29 cellular contexts compared by ENCODE assay signal in genomic region chr16:86934581-86935322, GRCh38.
A peak's percentile ranks its signal among the peaks of the same experiment; 100 is the strongest.
DNase-seq lines count a peak whose midpoint lies in the region; ATAC-seq and TF ChIP-seq lines count a peak whose summit lies in the region.
"Had no signal": no experiment of that assay in that cellular context is flagged by ENCODE, and none has a peak within 500 bp of the region (broad histone marks: within the 10 kb centered on the region; RNA-seq: fewer than 3 reads in every experiment).

No MANE protein-coding gene starts in this region.

- no peak overlapping the region for H3K4me3 ChIP-seq in cardiac muscle cell
- no peak overlapping the region for H3K4me3 ChIP-seq in left ventricle myocardium inferior
- no peak overlapping the region for H3K4me3 ChIP-seq in fibroblast of pulmonary artery (replicated peaks; ENCODE audit: low read depth, low read length)
- no peak overlapping the region for H3K4me3 ChIP-seq in body of pancreas
- H3K4me3 ChIP-seq: ascending aorta, spleen, suprapubic skin had no signal

- peak in 1 of 2 donors; percentile 40 for DNase-seq in cardiac muscle cell (ENCODE audit: low read depth in 1 of 2, low spot score in 1 of 2)
- DNase-seq in left ventricle myocardium inferior, result no peak
- peak; percentile 10 for DNase-seq in fibroblast of pulmonary artery (ENCODE audit: low read depth)
- no peak for DNase-seq in DMS114 treated with DMSO at 0.1 percent for 48 hours (lab: John Stamatoyannopoulos, UW; ENCODE audit: unreplicated experiment)
- DNase-seq in occipital lobe (lab: John Stamatoyannopoulos, UW), result no peak
- DNase-seq in body of pancreas, result no peak
- no peak for DNase-seq in globus pallidus (ENCODE audit: low spot score)
- DNase-seq: 8988T; activated CD4-positive, alpha-beta T cell treated with anti-CD3 and anti-CD28 coated beads for 1 hour; activated CD8-positive, alpha-beta T cell treated with anti-CD3 and anti-CD28 coated beads, Interleukin-2, amount 10 ng/mL, durations not matched to agents 7 days and 5 days; activated effector memory CD4-positive, alpha-beta T cell treated with Interleukin-2 at 50 U/mL for 16 hours; activated naive CD8-positive, alpha-beta T cell treated with anti-CD3 and anti-CD28 coated beads for 36 hours; AML-193; CD8-positive, alpha-beta memory T cell; DMS 273 treated with DMSO at 0.1 percent for 48 hours; Kasumi-1; kidney glomerular epithelial cell; NCI-H146; retina; RPMI8226; spleen; stimulated activated CD4-positive, alpha-beta T cell treated with anti-CD3 and anti-CD28 coated beads, Interleukin-4, amount 100 ng/mL, for 24 hours; stimulated activated naive CD4-positive, alpha-beta T cell had no signal

- H3K36me3 Mint-ChIP-seq in nephron (ENCODE audit: low read depth), result peaks cover 6% of the 10 kb centered on the region
- H3K36me3 Mint-ChIP-seq: activated naive CD8-positive, alpha-beta T cell treated with anti-CD3 and anti-CD28 coated beads for 36 hours; CD8-positive, alpha-beta memory T cell had no signal

- H3K36me3 ChIP-seq in cardiac muscle cell (no peaks in the 10 kb centered on the region), left ventricle myocardium inferior (no peaks in the 10 kb centered on the region), body of pancreas (replicated peaks in 1 of 2; ENCODE audit: insufficient read depth in 1 of 2, low read depth in 2 of 2) (no peaks in the 10 kb centered on the region)
- H3K36me3 ChIP-seq: ascending aorta, spleen, suprapubic skin had no signal

- no peak for TF ChIP-seq POLR2A in body of pancreas (IDR thresholded peaks at IDR 0.05)

- 37 to 47% methylated on average over 22 to 26 of the region's 26 CpGs for WGBS in body of pancreas, 2 donors

- H3K9me3 ChIP-seq in cardiac muscle cell (ENCODE audit: low read depth) (no peaks in the 10 kb centered on the region), left ventricle myocardium inferior (replicated peaks) (peaks cover 12% of the 10 kb centered on the region), body of pancreas (peaks cover 0 to 3% (median 0%) of the 10 kb centered on the region in 3 donors)
- H3K9me3 ChIP-seq: ascending aorta had no signal

- TF ChIP-seq CTCF in cardiac muscle cell (IDR thresholded peaks at IDR 0.05; ENCODE audit: low read depth, low read length) (no peak), left ventricle myocardium inferior (IDR thresholded peaks at IDR 0.05; ENCODE audit: borderline replicate concordance) (no peak), fibroblast of pulmonary artery (IDR thresholded peaks at IDR 0.05; ENCODE audit: low read length, missing control alignments) (no peak), nephron (IDR thresholded peaks at IDR 0.05; ENCODE audit: unreplicated experiment in 3 of 3) (no peak), body of pancreas (IDR thresholded peaks at IDR 0.05) (no peak)

- H3K4me1 Mint-ChIP-seq in nephron, result peaks cover 24% of the 10 kb centered on the region
- H3K4me1 Mint-ChIP-seq: activated naive CD8-positive, alpha-beta T cell treated with anti-CD3 and anti-CD28 coated beads for 36 hours; central memory CD8-positive, alpha-beta T cell had no signal

- peaks cover 24% of the 10 kb centered on the region for H3K27me3 Mint-ChIP-seq in nephron (ENCODE audit: low read depth)

- intact Hi-C loops in left ventricle myocardium inferior (cut with micrococcal nuclease) (no loop called here), body of pancreas (cut with DNase I) (no loop called here)

- peak overlapping the region; percentile 57 for H3K27ac ChIP-seq in cardiac muscle cell
- H3K27ac ChIP-seq in left ventricle myocardium inferior (replicated peaks), result no peak overlapping the region
- H3K27ac ChIP-seq in body of pancreas, result no peak overlapping the region
- H3K27ac ChIP-seq: ascending aorta, spleen, suprapubic skin had no signal

- no peaks in the 10 kb centered on the region for H3K27me3 ChIP-seq in cardiac muscle cell
- H3K27me3 ChIP-seq in left ventricle myocardium inferior (ENCODE audit: low read depth), result peaks cover 27% of the 10 kb centered on the region
- H3K27me3 ChIP-seq in body of pancreas, result no peaks in the 10 kb centered on the region
- H3K27me3 ChIP-seq: ascending aorta had no signal

- no peak overlapping the region for H3K4me3 Mint-ChIP-seq in nephron
- H3K4me3 Mint-ChIP-seq: activated CD8-positive, alpha-beta T cell treated with anti-CD3 and anti-CD28 coated beads, Interleukin-2, amount 10 ng/mL, durations not matched to agents 7 days and 5 days; activated naive CD8-positive, alpha-beta T cell treated with anti-CD3 and anti-CD28 coated beads for 36 hours; CD8-positive, alpha-beta memory T cell; central memory CD8-positive, alpha-beta T cell; dendritic cell treated with granulocyte-macrophage colony-stimulating factor and Interleukin-4, amounts not matched to agents 40 ng/mL and 50 ng/mL, for 4 days; T-helper 1 cell treated with Interleukin-12 subunit alpha and Interleukin-12 subunit beta and Interleukin-4 antibody, amounts not matched to agents 30 μg/mL and 1 μg/mL, for 36 hours had no signal

- no peak for ATAC-seq in body of pancreas
- ATAC-seq: activated CD8-positive, alpha-beta T cell treated with anti-CD3 and anti-CD28 coated beads, Interleukin-2, amount 10 ng/mL, durations not matched to agents 7 days and 5 days had no signal

- H3K4me1 ChIP-seq in cardiac muscle cell (ENCODE audit: low read depth) (peaks cover 17% of the 10 kb centered on the region), left ventricle myocardium inferior (peaks cover 18% of the 10 kb centered on the region), body of pancreas (no peaks in the 10 kb centered on the region)

- H3K27ac Mint-ChIP-seq in nephron, result peak overlapping the region in 2 of 3 experiments; percentile 39 to 53
- H3K27ac Mint-ChIP-seq: activated CD8-positive, alpha-beta T cell treated with anti-CD3 and anti-CD28 coated beads, Interleukin-2, amount 10 ng/mL, durations not matched to agents 7 days and 5 days; activated naive CD8-positive, alpha-beta T cell treated with anti-CD3 and anti-CD28 coated beads for 36 hours; dendritic cell treated with granulocyte-macrophage colony-stimulating factor and Interleukin-4, amounts not matched to agents 40 ng/mL and 50 ng/mL, for 4 days; T-helper 1 cell treated with Interleukin-12 subunit alpha and Interleukin-12 subunit beta and Interleukin-4 antibody, amounts not matched to agents 30 μg/mL and 1 μg/mL, for 36 hours had no signal

- H3K9me3 Mint-ChIP-seq in nephron, result peaks cover 20% of the 10 kb centered on the region
- H3K9me3 Mint-ChIP-seq: central memory CD8-positive, alpha-beta T cell; T-helper 1 cell treated with Interleukin-12 subunit alpha and Interleukin-12 subunit beta and Interleukin-4 antibody, amounts not matched to agents 30 μg/mL and 1 μg/mL, for 36 hours had no signal
